Comparison of ENCODE assay signal across 6 cellular contexts in the genomic region with DNA sequence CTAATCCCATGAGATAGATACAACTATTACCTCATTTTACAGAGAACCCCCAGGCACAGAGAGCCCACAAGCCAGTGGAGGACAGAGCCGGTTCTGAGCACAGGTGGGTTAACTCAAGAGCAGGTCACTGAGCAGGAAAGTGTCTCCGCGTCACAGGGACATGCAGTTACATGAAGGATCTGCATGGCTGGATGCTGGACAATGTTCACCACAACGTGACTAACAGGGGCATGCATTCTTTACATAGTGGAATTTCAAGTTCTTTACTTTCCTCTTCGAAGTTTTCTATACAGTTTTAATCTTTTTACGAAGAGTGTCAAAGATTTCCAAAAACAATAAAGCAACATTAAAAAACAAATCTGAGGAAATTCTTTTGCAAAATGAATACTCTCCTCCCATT. TPM values are rescaled to one million over a fixed set of nuclear protein-coding genes. Genes with fewer than 3 reads are reported as not detected.
DNase-seq lines count a peak whose midpoint lies in the region; ATAC-seq, FAIRE-seq and TF ChIP-seq lines count a peak whose summit lies in the region.
"Not testable (repeated sequence)": the region's sequence is repeated elsewhere in the genome, so short reads cannot be mapped to it uniquely, and the experiment has no call there.

No MANE protein-coding gene starts in this region.

- BruUV-seq in mammary epithelial cell (replicated peaks; lab: Mats Ljungman, UMichigan); endothelial cell of umbilical vein (replicated peaks; lab: Mats Ljungman, UMichigan): not testable (repeated sequence)

- dilution Hi-C loops in mammary epithelial cell (cut with HindIII; ENCODE audit: low sequenced_read_pairs); endothelial cell of umbilical vein (cut with MboI; ENCODE audit: extremely low pct_ligation_motif_present, low sequenced_read_pairs): not testable (repeated sequence)

- intact Hi-C loops in mammary epithelial cell (cut with micrococcal nuclease); endothelial cell of umbilical vein (cut with micrococcal nuclease): not testable (repeated sequence)

- 46% methylated on average over 4 of the region's 6 CpGs for WGBS in mammary epithelial cell (ENCODE audit: low coverage, missing lambda C conversion rate)
- WGBS in smooth muscle cell (ENCODE audit: low lambda C conversion rate), result 66% methylated on average over 5 of the region's 6 CpGs

- not testable (repeated sequence) for TF ChIP-seq POLR2A in endothelial cell of umbilical vein (IDR thresholded peaks at IDR 0.05; ENCODE audit: low read depth, low read length)

- H3F3A ChIP-seq in smooth muscle cell (ENCODE audit: low read depth), result not testable (repeated sequence)

- not testable (repeated sequence) for H3K9me1 ChIP-seq in endothelial cell of umbilical vein (replicated peaks; ENCODE audit: control insufficient read depth, extremely low read depth, insufficient read depth, low read length)

- POLR2A ChIA-PET in endothelial cell of umbilical vein (lab: Charles Lee), result not testable (repeated sequence)

- not testable (repeated sequence) for H3K9me3 ChIP-seq in RWPE2 (ENCODE audit: severe bottlenecking); mammary epithelial cell (replicated peaks; ENCODE audit: insufficient read depth, low read length); endothelial cell of umbilical vein (replicated peaks; ENCODE audit: control insufficient read depth, insufficient read depth, low read length); smooth muscle cell (replicated peaks; ENCODE audit: low read depth)

- not testable (repeated sequence) for H3K9ac ChIP-seq in mammary epithelial cell (ENCODE audit: insufficient read depth, low read length); endothelial cell of umbilical vein (replicated peaks; ENCODE audit: extremely low read depth, insufficient read depth, low read length); smooth muscle cell (ENCODE audit: low read depth)

- H2AFZ ChIP-seq in mammary epithelial cell (ENCODE audit: low read depth, low read length); endothelial cell of umbilical vein (ENCODE audit: low read depth, low read length); smooth muscle cell (ENCODE audit: low read depth): not testable (repeated sequence)

- H3K4me2 ChIP-seq in mammary epithelial cell (ENCODE audit: insufficient read depth, low read depth, low read length); endothelial cell of umbilical vein (ENCODE audit: insufficient read depth, low read length); smooth muscle cell: not testable (repeated sequence)

- not testable (repeated sequence) for H3K27ac ChIP-seq in RWPE2 (ENCODE audit: poor library complexity, severe bottlenecking); mammary epithelial cell (ENCODE audit: insufficient read depth, low read depth, low read length); endothelial cell of umbilical vein (ENCODE audit: insufficient read depth, low read depth, low read length); foreskin keratinocyte
- H3K27ac ChIP-seq in epithelial cell of prostate (peak overlapping the region; percentile 56), smooth muscle cell (ENCODE audit: low read depth) (peak overlapping the region; percentile 35)

- not testable (repeated sequence) for H4K20me1 ChIP-seq in mammary epithelial cell (ENCODE audit: insufficient read depth, low read length); endothelial cell of umbilical vein (replicated peaks; ENCODE audit: control insufficient read depth, extremely low read depth, insufficient read depth, low read length); smooth muscle cell (ENCODE audit: low read depth)

- in situ Hi-C loops in mammary epithelial cell (cut with MboI; ENCODE audit: low sequenced_read_pairs in 2 of 2), result not testable (repeated sequence)

- not testable (repeated sequence) for TF ChIP-seq CTCF in RWPE2 (IDR thresholded peaks at IDR 0.05; ENCODE audit: poor library complexity, severe bottlenecking); mammary epithelial cell (conservative IDR thresholded peaks at IDR 0.05 in 1 of 2, IDR thresholded peaks at IDR 0.05 in 1 of 2; ENCODE audit: extremely low read depth in 1 of 2, insufficient read depth in 1 of 2, low read depth in 1 of 2, low read length in 2 of 2); endothelial cell of umbilical vein (IDR thresholded peaks at IDR 0.05; ENCODE audit: extremely low read depth in 1 of 2, insufficient read depth in 1 of 2, low read depth in 1 of 2, low read length in 2 of 2); foreskin keratinocyte (conservative IDR thresholded peaks at IDR 0.05); smooth muscle cell (IDR thresholded peaks at IDR 0.05; ENCODE audit: borderline replicate concordance, insufficient read depth, poor library complexity, severe bottlenecking)

- peak; percentile 70 for FAIRE-seq in endothelial cell of umbilical vein (lab: Jason Lieb, UNC)

- H3K36me3 ChIP-seq in RWPE2 (ENCODE audit: low read depth); mammary epithelial cell (ENCODE audit: insufficient read depth, low read length); endothelial cell of umbilical vein (ENCODE audit: control insufficient read depth in 2 of 2, extremely low read depth in 1 of 2, insufficient read depth in 2 of 2, low read length in 2 of 2); smooth muscle cell (ENCODE audit: low read depth): not testable (repeated sequence)

- not testable (repeated sequence) for H3K4me3 ChIP-seq in RWPE2 (ENCODE audit: severe bottlenecking); mammary epithelial cell (replicated peaks in 1 of 3; ENCODE audit: insufficient read depth in 1 of 3, low read depth in 2 of 3, low read length in 3 of 3); endothelial cell of umbilical vein (replicated peaks in 1 of 3; ENCODE audit: insufficient read depth in 1 of 3, low read depth in 1 of 3, low read length in 3 of 3); smooth muscle cell

- not testable (repeated sequence) for H3K79me2 ChIP-seq in mammary epithelial cell (ENCODE audit: insufficient read depth, low read length); endothelial cell of umbilical vein (ENCODE audit: control insufficient read depth, insufficient read depth, low read length); smooth muscle cell (ENCODE audit: low read depth)

- H3K27me3 ChIP-seq in RWPE2 (ENCODE audit: insufficient read depth, poor library complexity, severe bottlenecking); mammary epithelial cell (ENCODE audit: insufficient read depth, low read length); endothelial cell of umbilical vein (ENCODE audit: control insufficient read depth in 2 of 2, insufficient read depth in 2 of 2, low read length in 2 of 2); foreskin keratinocyte; smooth muscle cell (ENCODE audit: low read depth): not testable (repeated sequence)

- ATAC-seq in RWPE2 (ENCODE audit: low read depth), result peak; percentile 92
- ATAC-seq in foreskin keratinocyte, result peak; percentile 97

- not testable (repeated sequence) for DNase-seq in RWPE2 (ENCODE audit: low spot score); endothelial cell of umbilical vein (ENCODE audit: low read depth, low spot score); smooth muscle cell (lab: John Stamatoyannopoulos, UW; ENCODE audit: unreplicated experiment)
- DNase-seq in mammary epithelial cell (peak; percentile 68), epithelial cell of prostate (ENCODE audit: low read depth, low spot score) (peak; percentile 5), foreskin keratinocyte (peak; percentile 57 to 76)

- not testable (repeated sequence) for H3K4me1 ChIP-seq in RWPE2 (ENCODE audit: insufficient read depth, poor library complexity, severe bottlenecking); mammary epithelial cell (ENCODE audit: insufficient read depth, low read length); endothelial cell of umbilical vein (ENCODE audit: control insufficient read depth, extremely low read depth, insufficient read depth, low read length); foreskin keratinocyte; smooth muscle cell (ENCODE audit: low read depth)

- CTCF ChIA-PET in mammary epithelial cell (lab: Charles Lee; ENCODE audit: low non-redundant PET); endothelial cell of umbilical vein (lab: Charles Lee): not testable (repeated sequence)

RNA-seq across cellular contexts. Expression of gene THOC3, which starts 7.9 kb away (rescaled TPM):
- 10 to 100 TPM; 79.2 to 91.2 TPM for total RNA-seq in mammary epithelial cell
- polyA plus RNA-seq in mammary epithelial cell, result 152 TPM
- polyA minus RNA-seq in mammary epithelial cell, result 93.4 TPM
- total RNA-seq in endothelial cell of umbilical vein, result 35.0 and 66.3 TPM in 2 replicates
- polyA plus RNA-seq in endothelial cell of umbilical vein, result 39.4 and 55.2 TPM in 2 replicates
- polyA plus RNA-seq in endothelial cell of umbilical vein (2011; cell fraction: cytosol; rRNA removed), result 90.7 and 101 TPM in 2 replicates
- polyA plus RNA-seq in endothelial cell of umbilical vein (2011; cell fraction: nucleus; rRNA removed), result 40.3 and 46.2 TPM in 2 replicates
- 30.2 and 59.4 TPM in 2 replicates for polyA plus RNA-seq in endothelial cell of umbilical vein (2012)
- 46.0 and 60.6 TPM in 2 replicates for polyA minus RNA-seq in endothelial cell of umbilical vein
- 39.2 TPM for polyA minus RNA-seq in endothelial cell of umbilical vein (2011; cell fraction: cytosol; rRNA and poly(A)+ RNA removed)
- 12.9 and 19.8 TPM in 2 replicates for polyA minus RNA-seq in endothelial cell of umbilical vein (2011; cell fraction: nucleus; rRNA and poly(A)+ RNA removed)
- 106 and 154 TPM in 2 replicates for total RNA-seq in foreskin keratinocyte
- polyA plus RNA-seq in foreskin keratinocyte, result 94.9 and 147 TPM in 2 replicates
- 60.3 and 80.4 TPM in 2 replicates for total RNA-seq in smooth muscle cell
- polyA plus RNA-seq in smooth muscle cell, result 68.4 and 72.4 TPM in 2 replicates
